In genomic region chr2:81786809-81787208, GRCh38 we compare ENCODE assay signal across 30 cellular contexts.
"Had no signal": no experiment of that assay in that cellular context is flagged by ENCODE, and none has a peak within 500 bp of the region (broad histone marks: within the 10 kb centered on the region; RNA-seq: fewer than 3 reads in every experiment).

No MANE protein-coding gene starts in this region.

- H3K27ac ChIP-seq: adrenal gland, ascending aorta, body of pancreas, brain microvascular endothelial cell, breast epithelium, cardiac muscle cell had no signal

- H3K27me3 ChIP-seq: adrenal gland, ascending aorta, body of pancreas, brain microvascular endothelial cell, breast epithelium, cardiac muscle cell had no signal

- H3K9me3 ChIP-seq: adrenal gland, ascending aorta, body of pancreas, breast epithelium had no signal

- H3K4me3 ChIP-seq: adrenal gland, ascending aorta, body of pancreas, breast epithelium, cardiac muscle cell had no signal

- H3K36me3 ChIP-seq: adrenal gland, ascending aorta, brain microvascular endothelial cell, breast epithelium, cardiac muscle cell had no signal

- DNase-seq: activated effector memory CD4-positive, alpha-beta T cell treated with anti-CD3 and anti-CD28 coated beads, Interleukin-2, amount 50 U/mL, for 16 hours; activated effector memory CD4-positive, alpha-beta T cell treated with Interleukin-2 at 50 U/mL for 16 hours; activated gamma-delta T cell; activated gamma-delta T cell treated with Interleukin-2 at 50 U/mL for 16 hours; activated naive CD4-positive, alpha-beta T cell; activated naive CD4-positive, alpha-beta T cell treated with anti-CD3 and anti-CD28 coated beads for 36 hours; activated naive CD4-positive, alpha-beta T cell treated with anti-CD3 and anti-CD28 coated beads, Interleukin-2, amount 10 ng/mL, durations not matched to agents 7 days and 5 days; activated naive CD4-positive, alpha-beta T cell treated with anti-CD3 and anti-CD28 coated beads, Interleukin-2, amount 50 U/mL, for 16 hours; activated naive CD4-positive, alpha-beta T cell treated with Interleukin-2 at 50 U/mL for 16 hours; activated naive CD8-positive, alpha-beta T cell treated with anti-CD3 and anti-CD28 coated beads for 36 hours; activated naive CD8-positive, alpha-beta T cell treated with anti-CD3 and anti-CD28 coated beads, Interleukin-2, amount 10 ng/mL, durations not matched to agents 7 days and 5 days; activated naive CD8-positive, alpha-beta T cell treated with anti-CD3 and anti-CD28 coated beads, Interleukin-2, amount 50 U/mL, for 24 hours; activated T-cell treated with anti-CD3 and anti-CD28 coated beads, Interleukin-2, amount 50 U/mL, for 1 hour; activated T-cell treated with anti-CD3 and anti-CD28 coated beads, Interleukin-2, amount 50 U/mL, for 24 hours; activated T-cell treated with anti-CD3 and anti-CD28 coated beads, Interleukin-2, amount 50 U/mL, for 4 hours; activated T-cell treated with anti-CD3 and anti-CD28 coated beads, Interleukin-2, amount 50 U/mL, for 48 hours; activated T-cell treated with anti-CD3 and anti-CD28 coated beads, Interleukin-2, amount 50 U/mL, for 72 hours; adrenal gland; amniotic stem cell; amygdala; anterior cingulate cortex; aorta; body of pancreas; brain microvascular endothelial cell; caudate nucleus; central memory CD4-positive, alpha-beta T cell; cerebellar nuclear complex had no signal
